8 cellular contexts compared by ENCODE assay signal in genomic region chr19:35716985-35717664, GRCh38. TPM values are rescaled to one million over a fixed set of nuclear protein-coding genes. Genes with fewer than 3 reads are reported as not detected.
DNase-seq lines count a peak whose midpoint lies in the region; ATAC-seq, FAIRE-seq and TF ChIP-seq lines count a peak whose summit lies in the region.

No MANE protein-coding gene starts in this region.

- no peaks in the 10 kb centered on the region for H3K9me3 ChIP-seq in A549
- H3K9me3 ChIP-seq in keratinocyte (ENCODE audit: control insufficient read depth, low read depth, low read length), result no peaks in the 10 kb centered on the region

- TF ChIP-seq EP300 in A549 (IDR thresholded peaks at IDR 0.05), result no peak

- FAIRE-seq in A549 (lab: Jason Lieb, UNC) (peak; percentile 73), keratinocyte (lab: Jason Lieb, UNC) (peak; percentile 74)

- CTCF ChIA-PET in A549 (lab: Yijun Ruan, JAX), result interaction anchor here (1.4 to 6.6 kb wide), 4 partner anchors 16 to 168 kb away, joined by 5 to 161 read pairs (median 40); partner anchors contain the start of gene ZBTB32

- peak; percentile 89 to 99 for TF ChIP-seq RAD21 in A549 (conservative IDR thresholded peaks at IDR 0.05 in 1 of 2, IDR thresholded peaks at IDR 0.05 in 1 of 2)

- peak overlapping the region; percentile 86 for H2AFZ ChIP-seq in keratinocyte (ENCODE audit: control insufficient read depth, low read length)

- POLR2A ChIA-PET in A549 (lab: Yijun Ruan, JAX), result no interaction called here

- TF ChIP-seq POLR2A in A549 (IDR thresholded peaks at IDR 0.05; ENCODE audit: low read length), result peak; percentile 74

- DNase-seq in A549 (ENCODE audit: low read depth in 1 of 2, low spot score in 1 of 2) (peak; percentile 95 to 99), NCI-H2227 (lab: John Stamatoyannopoulos, UW; ENCODE audit: unreplicated experiment) (peak; percentile 99), cerebellar cortex (ENCODE audit: low spot score) (peak; percentile 96), keratinocyte (ENCODE audit: low read depth, low spot score) (peak; percentile 69)
- DNase-seq in activated CD4-positive, CD25-positive, alpha-beta regulatory T cell treated with anti-CD3 and anti-CD28 coated beads, Interleukin-2, amount 50 U/mL, for 16 hours (ENCODE audit: low read depth, low spot score), result peak; percentile 92
- peak; percentile 93 to 94 for DNase-seq in stimulated activated CD4-positive, alpha-beta T cell treated with anti-CD3 and anti-CD28 coated beads, Interleukin-15, amount 100 ng/mL, for 1 hour (ENCODE audit: low read depth in 1 of 2, low spot score in 1 of 2)

- peaks cover 4% of the 10 kb centered on the region for H4K20me1 ChIP-seq in keratinocyte (ENCODE audit: control insufficient read depth, extremely low read depth, insufficient read depth, low read length)

- peaks cover 6 to 12% of the 10 kb centered on the region in 2 experiments for H3K36me3 ChIP-seq in keratinocyte (ENCODE audit: control insufficient read depth in 2 of 2, extremely low read depth in 1 of 2, insufficient read depth in 2 of 2, low read length in 2 of 2)

- ATAC-seq in A549 (peak; percentile 74 to 91), GM18861 (IDR thresholded peaks at IDR 0.05; ENCODE audit: unreplicated experiment) (peak; percentile 51), HG03097 (IDR thresholded peaks at IDR 0.05; ENCODE audit: low FRiP score, unreplicated experiment) (peak; percentile 52)

- dilution Hi-C loops in keratinocyte (cut with MboI; ENCODE audit: extremely low pct_ligation_motif_present, low sequenced_read_pairs), result no loop called here

- H3K4me1 ChIP-seq in A549, result peaks cover 20% of the 10 kb centered on the region
- peaks cover 22% of the 10 kb centered on the region for H3K4me1 ChIP-seq in keratinocyte (ENCODE audit: control insufficient read depth, extremely low read depth, insufficient read depth, low read length)

- H3K9me1 ChIP-seq in keratinocyte (ENCODE audit: control insufficient read depth, extremely low read depth, insufficient read depth, low read length), result no peaks in the 10 kb centered on the region

- H3K79me2 ChIP-seq in keratinocyte (ENCODE audit: control insufficient read depth, insufficient read depth, low read length), result peaks cover 35% of the 10 kb centered on the region

- H3K27me3 ChIP-seq in keratinocyte (ENCODE audit: control insufficient read depth, extremely low read depth, insufficient read depth, low read length), result no peaks in the 10 kb centered on the region

- H3K4me2 ChIP-seq in A549 (peak overlapping the region; percentile 89), keratinocyte (ENCODE audit: control insufficient read depth, extremely low read depth, insufficient read depth, low read depth, low read length) (peak overlapping the region; percentile 96)

- peak; percentile 100 for TF ChIP-seq CTCF in A549 (IDR thresholded peaks at IDR 0.05)
- peak; percentile 71 to 84 (median 82) for TF ChIP-seq CTCF in keratinocyte (optimal IDR thresholded peaks at IDR 0.05 in 1 of 3, IDR thresholded peaks at IDR 0.05 in 1 of 3, conservative IDR thresholded peaks at IDR 0.05 in 1 of 3; ENCODE audit: extremely low read depth in 1 of 3, insufficient read depth in 2 of 3, low read length in 3 of 3)

- peak overlapping the region; percentile 91 to 98 for H3K27ac ChIP-seq in A549
- peak overlapping the region; percentile 52 for H3K27ac ChIP-seq in keratinocyte (ENCODE audit: control insufficient read depth, insufficient read depth, low read length)

- under 1% methylated on average over 46 of the region's 61 CpGs for WGBS in A549 (ENCODE audit: missing lambda C conversion rate)

- peak overlapping the region; percentile 79 for H3K9ac ChIP-seq in keratinocyte (ENCODE audit: control insufficient read depth, extremely low read depth, insufficient read depth, low read length)

- H3K4me3 ChIP-seq in A549 (peak overlapping the region; percentile 87), keratinocyte (ENCODE audit: control insufficient read depth in 2 of 3, extremely low read depth in 1 of 3, insufficient read depth in 2 of 3, low read depth in 1 of 3, low read length in 3 of 3) (peak overlapping the region; percentile 76 to 86 (median 85))

TF ChIP-seq in A549, 52 proteins besides CTCF, POLR2A, EP300 and RAD21 (continues in another document):
- 0 out of 2 replicates have a peak, but pooled peaks have one; percentile 30 for TF ChIP-seq HOXB13 (CRISPR knock-in tag; IDR thresholded peaks at IDR 0.05; ENCODE audit: low read depth)

RNA-seq across cellular contexts. Expression of gene KMT2B, which starts 0.7 kb away (rescaled TPM):
- polyA plus RNA-seq in A549 (2011; rRNA removed) (17.8 and 25.1 TPM in 2 replicates), A549 (2017; fragmentation: RNase III; extraction: RNeasy Plus Mini Kit Qiagen cat#74134 plus additional on column Dnase treatment) (39.4 to 40.8 TPM (median 39.9 TPM) in 3 replicates), keratinocyte (7.7 to 16.7 TPM (median 8.8 TPM) in 3 replicates)
- 62.0 and 72.8 TPM in 2 replicates for polyA plus RNA-seq in A549 (2012; cell fraction: cytosol; rRNA removed)
- polyA plus RNA-seq in A549 (2012; cell fraction: nucleus; rRNA removed), result 351 and 378 TPM in 2 replicates
- polyA minus RNA-seq in A549 (2011; rRNA and poly(A)+ RNA removed), result 30.8 and 32.3 TPM in 2 replicates
- polyA plus RNA-seq in keratinocyte (2011; ENCODE audit: low read depth), result 20.0 TPM
- 6.0 and 9.8 TPM in 2 replicates for polyA plus RNA-seq in keratinocyte (2011; cell fraction: cytosol; rRNA removed)
- 60.5 and 69.0 TPM in 2 replicates for polyA plus RNA-seq in keratinocyte (2011; cell fraction: nucleus; rRNA removed)
- polyA plus RNA-seq in keratinocyte (2012; ENCODE audit: low replicate concordance), result 16.7 and 26.5 TPM in 2 replicates
- 8.3 to 36.9 TPM (median 11.2 TPM) in 3 replicates for polyA minus RNA-seq in keratinocyte
- polyA minus RNA-seq in keratinocyte (2011; cell fraction: cytosol; rRNA and poly(A)+ RNA removed), result 8.1 TPM
- 13.8 and 24.3 TPM in 2 replicates for polyA minus RNA-seq in keratinocyte (2011; cell fraction: nucleus; rRNA and poly(A)+ RNA removed)

RNA-seq across cellular contexts. Expression of gene ZBTB32, which starts 12.8 kb away (rescaled TPM):
- polyA plus RNA-seq in A549 (2011; rRNA removed), result not detected in 2 replicates
- not detected in 2 replicates for polyA plus RNA-seq in A549 (2012; cell fraction: cytosol; rRNA removed)
- not detected in 2 replicates for polyA plus RNA-seq in A549 (2012; cell fraction: nucleus; rRNA removed)
- not detected in 3 replicates for polyA plus RNA-seq in A549 (2017; fragmentation: RNase III; extraction: RNeasy Plus Mini Kit Qiagen cat#74134 plus additional on column Dnase treatment)
- polyA minus RNA-seq in A549 (2011; rRNA and poly(A)+ RNA removed), result not detected in 2 replicates
- polyA plus RNA-seq in keratinocyte, result not detected in 3 replicates
- not detected for polyA plus RNA-seq in keratinocyte (2011; ENCODE audit: low read depth)
- not detected in 2 replicates for polyA plus RNA-seq in keratinocyte (2011; cell fraction: cytosol; rRNA removed)
- polyA plus RNA-seq in keratinocyte (2011; cell fraction: nucleus; rRNA removed), result not detected in 2 replicates
- 0.10 and 0.16 TPM in 2 replicates for polyA plus RNA-seq in keratinocyte (2012; ENCODE audit: low replicate concordance)
- polyA minus RNA-seq in keratinocyte, result not detected in 3 replicates
- polyA minus RNA-seq in keratinocyte (2011; cell fraction: cytosol; rRNA and poly(A)+ RNA removed), result not detected
- not detected in 2 replicates for polyA minus RNA-seq in keratinocyte (2011; cell fraction: nucleus; rRNA and poly(A)+ RNA removed)

RNA-seq across cellular contexts. Expression of gene IGFLR1, which starts 25.1 kb away (rescaled TPM):
- polyA plus RNA-seq in A549 (2011; rRNA removed) (5.7 and 6.4 TPM in 2 replicates), A549 (2017; fragmentation: RNase III; extraction: RNeasy Plus Mini Kit Qiagen cat#74134 plus additional on column Dnase treatment) (13.4 to 15.9 TPM (median 14.4 TPM) in 3 replicates), keratinocyte (0.27 to 1.2 TPM (median 0.34 TPM) in 3 replicates)
- polyA plus RNA-seq in A549 (2012; cell fraction: cytosol; rRNA removed), result 15.7 and 23.3 TPM in 2 replicates
- 21.1 and 28.1 TPM in 2 replicates for polyA plus RNA-seq in A549 (2012; cell fraction: nucleus; rRNA removed)
- 3.1 and 5.9 TPM in 2 replicates for polyA minus RNA-seq in A549 (2011; rRNA and poly(A)+ RNA removed)
- polyA plus RNA-seq in keratinocyte (2011; ENCODE audit: low read depth), result not detected
- 0.15 and 0.48 TPM in 2 replicates for polyA plus RNA-seq in keratinocyte (2011; cell fraction: cytosol; rRNA removed)
- polyA plus RNA-seq in keratinocyte (2011; cell fraction: nucleus; rRNA removed), result 0.84 and 3.2 TPM in 2 replicates
- 0.59 and 0.81 TPM in 2 replicates for polyA plus RNA-seq in keratinocyte (2012; ENCODE audit: low replicate concordance)
- polyA minus RNA-seq in keratinocyte, result 0.96 to 7.2 TPM (median 2.7 TPM) in 3 replicates
- polyA minus RNA-seq in keratinocyte (2011; cell fraction: cytosol; rRNA and poly(A)+ RNA removed), result not detected
- polyA minus RNA-seq in keratinocyte (2011; cell fraction: nucleus; rRNA and poly(A)+ RNA removed), result 1.3 TPM in 1 of 2 replicates, not detected in the other

RNA-seq across cellular contexts. Expression of gene U2AF1L4, which starts 28.1 kb away (rescaled TPM):
- polyA plus RNA-seq in A549 (2011; rRNA removed) (29.6 and 41.1 TPM in 2 replicates), A549 (2017; fragmentation: RNase III; extraction: RNeasy Plus Mini Kit Qiagen cat#74134 plus additional on column Dnase treatment) (39.0 to 45.6 TPM (median 42.8 TPM) in 3 replicates), keratinocyte (8.9 to 14.7 TPM (median 11.4 TPM) in 3 replicates)
- 45.9 and 47.2 TPM in 2 replicates for polyA plus RNA-seq in A549 (2012; cell fraction: cytosol; rRNA removed)
- polyA plus RNA-seq in A549 (2012; cell fraction: nucleus; rRNA removed), result 111 and 144 TPM in 2 replicates
- polyA minus RNA-seq in A549 (2011; rRNA and poly(A)+ RNA removed), result 27.7 and 30.5 TPM in 2 replicates
- polyA plus RNA-seq in keratinocyte (2011; ENCODE audit: low read depth), result 1.8 TPM
- 6.4 and 10.2 TPM in 2 replicates for polyA plus RNA-seq in keratinocyte (2011; cell fraction: cytosol; rRNA removed)
- polyA plus RNA-seq in keratinocyte (2011; cell fraction: nucleus; rRNA removed), result 27.2 and 32.1 TPM in 2 replicates
- polyA plus RNA-seq in keratinocyte (2012; ENCODE audit: low replicate concordance), result 9.0 and 12.1 TPM in 2 replicates
- polyA minus RNA-seq in keratinocyte, result 4.3 to 8.7 TPM (median 8.3 TPM) in 3 replicates
- 3.5 TPM for polyA minus RNA-seq in keratinocyte (2011; cell fraction: cytosol; rRNA and poly(A)+ RNA removed)
- polyA minus RNA-seq in keratinocyte (2011; cell fraction: nucleus; rRNA and poly(A)+ RNA removed), result 3.8 and 4.7 TPM in 2 replicates

RNA-seq across cellular contexts. Expression of gene PSENEN, which starts 28.3 kb away (rescaled TPM):
- 111 and 133 TPM in 2 replicates for polyA plus RNA-seq in A549 (2011; rRNA removed)
- 171 and 192 TPM in 2 replicates for polyA plus RNA-seq in A549 (2012; cell fraction: cytosol; rRNA removed)
- polyA plus RNA-seq in A549 (2012; cell fraction: nucleus; rRNA removed), result 102 and 137 TPM in 2 replicates
- 191 to 203 TPM (median 197 TPM) in 3 replicates for polyA plus RNA-seq in A549 (2017; fragmentation: RNase III; extraction: RNeasy Plus Mini Kit Qiagen cat#74134 plus additional on column Dnase treatment)
- polyA minus RNA-seq in A549 (2011; rRNA and poly(A)+ RNA removed), result 71.3 and 103 TPM in 2 replicates
- polyA plus RNA-seq in keratinocyte, result 36.2 to 53.8 TPM (median 49.7 TPM) in 3 replicates
- 3.1 TPM for polyA plus RNA-seq in keratinocyte (2011; ENCODE audit: low read depth)
- polyA plus RNA-seq in keratinocyte (2011; cell fraction: cytosol; rRNA removed), result 49.4 and 58.2 TPM in 2 replicates
- polyA plus RNA-seq in keratinocyte (2011; cell fraction: nucleus; rRNA removed), result 36.8 and 56.0 TPM in 2 replicates
- polyA plus RNA-seq in keratinocyte (2012; ENCODE audit: low replicate concordance), result 70.6 and 72.7 TPM in 2 replicates
- polyA minus RNA-seq in keratinocyte, result 33.1 to 60.8 TPM (median 41.5 TPM) in 3 replicates
- 14.2 TPM for polyA minus RNA-seq in keratinocyte (2011; cell fraction: cytosol; rRNA and poly(A)+ RNA removed)
- polyA minus RNA-seq in keratinocyte (2011; cell fraction: nucleus; rRNA and poly(A)+ RNA removed), result 13.9 and 15.4 TPM in 2 replicates

Comparison
In these comparisons a context has a peak if more than half of its experiments do, and no peak if none do; other contexts are left out.
1. Peak in every context shown above with its lines: DNase-seq, ATAC-seq, H3K4me3 ChIP-seq and H3K27ac ChIP-seq.